18 cellular contexts compared by ENCODE assay signal in the genomic region with DNA sequence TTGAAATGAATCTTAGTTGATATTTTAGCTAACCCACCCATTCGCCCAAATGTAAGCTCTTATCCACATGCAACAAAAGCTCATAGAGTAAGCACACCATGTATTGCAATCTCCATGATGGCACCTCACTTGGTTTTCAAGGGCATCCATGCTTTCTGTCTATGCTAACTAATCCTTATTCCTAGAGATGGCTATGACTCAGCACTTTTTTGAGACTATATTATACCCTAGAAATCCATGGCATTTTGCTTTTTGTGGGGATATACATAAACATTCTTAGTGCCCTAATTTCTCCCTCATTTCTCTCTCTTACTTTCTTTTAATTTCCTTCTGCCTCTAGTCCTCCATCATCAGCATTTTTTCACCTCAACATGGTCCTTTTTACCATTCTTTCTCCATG.
DNase-seq lines count a peak whose midpoint lies in the region; ATAC-seq, FAIRE-seq and TF ChIP-seq lines count a peak whose summit lies in the region.
"Had no signal": no experiment of that assay in that cellular context is flagged by ENCODE, and none has a peak within 500 bp of the region (broad histone marks: within the 10 kb centered on the region; RNA-seq: fewer than 3 reads in every experiment).

No MANE protein-coding gene starts in this region.

- H3K79me2 ChIP-seq in GM23248 (ENCODE audit: insufficient read depth): no peaks in the 10 kb centered on the region

- TF ChIP-seq POLR2A in A549 (IDR thresholded peaks at IDR 0.05; ENCODE audit: low read length): no peak

- H3K4me2 ChIP-seq in A549: no peak overlapping the region
- H3K4me2 ChIP-seq in GM23248 (ENCODE audit: unreplicated experiment): peak overlapping the region; percentile 64
- H3K4me2 ChIP-seq: BLaER1, SK-N-SH had no signal

- no peak overlapping the region for H3K27ac Mint-ChIP-seq in stimulated activated naive CD8-positive, alpha-beta T cell treated with anti-CD3 and anti-CD28 coated beads, Interleukin-15, amount 100 ng/mL, for 72 hours
- H3K27ac Mint-ChIP-seq: CD4-positive, alpha-beta memory T cell; H9 had no signal

- TF ChIP-seq CTCF in A549 (IDR thresholded peaks at IDR 0.05) (no peak), mucosa of descending colon (IDR thresholded peaks at IDR 0.05) (no peak), left ventricle myocardium inferior (IDR thresholded peaks at IDR 0.05; ENCODE audit: borderline replicate concordance) (no peak)

- H3K27ac ChIP-seq in A549 (peak overlapping the region; percentile 9 to 43; a peak in 2 of 6 replicates), GM23248 (peak overlapping the region; percentile 56), left ventricle myocardium inferior (replicated peaks) (no peak overlapping the region)
- H3K27ac ChIP-seq: BLaER1 had no signal

- WGBS in A549 (ENCODE audit: missing lambda C conversion rate): 77% methylated on average over 1 of the region's 1 CpG
- WGBS in GM23248 (ENCODE audit: low coverage in 1 of 2, low lambda C conversion rate in 2 of 2, missing lambda C conversion rate in 2 of 2), 2 experiments: 95 to 97% methylated on average over 1 of the region's 1 CpG

- H3K27me3 ChIP-seq in GM23248 (replicated peaks; ENCODE audit: insufficient read depth) (no peaks in the 10 kb centered on the region), left ventricle myocardium inferior (ENCODE audit: low read depth) (no peaks in the 10 kb centered on the region)
- H3K27me3 ChIP-seq: BLaER1 had no signal

- no peaks in the 10 kb centered on the region for H4K20me1 ChIP-seq in GM23248 (ENCODE audit: insufficient read depth)
- H4K20me1 ChIP-seq: BLaER1 had no signal

- in situ Hi-C loops in GM23248 (cut with MboI): no loop called here

- H3K4me1 Mint-ChIP-seq in stimulated activated naive CD8-positive, alpha-beta T cell treated with anti-CD3 and anti-CD28 coated beads, Interleukin-15, amount 100 ng/mL, for 72 hours: peaks cover 19% of the 10 kb centered on the region

- DNase-seq in A549 (ENCODE audit: low read depth in 1 of 2, low spot score in 1 of 2): no peak
- peak; percentile 45 for DNase-seq in GM23248
- DNase-seq in amniotic epithelial cell (ENCODE audit: low read depth): peak; percentile 26
- DNase-seq in fibroblast of peridontal ligament (ENCODE audit: extremely low read depth): peak; percentile 24
- DNase-seq in mucosa of descending colon: no peak
- no peak for DNase-seq in stimulated activated naive CD8-positive, alpha-beta T cell treated with anti-CD3 and anti-CD28 coated beads, Interleukin-15, amount 100 ng/mL, for 72 hours
- no peak for DNase-seq in left ventricle myocardium inferior
- DNase-seq: Calu3; CD4-positive, alpha-beta memory T cell; H9; NCI-H1417 treated with DMSO at 0.1 percent for 48 hours; NCI-H187 treated with DMSO at 0.1 percent for 48 hours; NCI-H2227 treated with DMSO at 0.1 percent for 48 hours; NCI-H524; SHP77 treated with DMSO at 0.1 percent for 48 hours; SK-N-SH had no signal

- H3K27me3 Mint-ChIP-seq in stimulated activated naive CD8-positive, alpha-beta T cell treated with anti-CD3 and anti-CD28 coated beads, Interleukin-15, amount 100 ng/mL, for 72 hours: no peaks in the 10 kb centered on the region
- H3K27me3 Mint-ChIP-seq: CD4-positive, alpha-beta memory T cell had no signal

- H3K4me3 ChIP-seq in A549: no peak overlapping the region
- H3K4me3 ChIP-seq in GM23248: peak overlapping the region; percentile 11; the same call in 1 of the 2 replicates
- H3K4me3 ChIP-seq in mucosa of descending colon: no peak overlapping the region
- no peak overlapping the region for H3K4me3 ChIP-seq in left ventricle myocardium inferior
- H3K4me3 ChIP-seq: BLaER1 had no signal

- no peak for TF ChIP-seq RAD21 in A549 (conservative IDR thresholded peaks at IDR 0.05 in 1 of 2, IDR thresholded peaks at IDR 0.05 in 1 of 2)

- H3K36me3 ChIP-seq in GM23248 (ENCODE audit: low read depth) (no peaks in the 10 kb centered on the region), mucosa of descending colon (ENCODE audit: low read depth) (no peaks in the 10 kb centered on the region), left ventricle myocardium inferior (no peaks in the 10 kb centered on the region)
- H3K36me3 ChIP-seq: BLaER1 had no signal

- no peak overlapping the region for H3K9ac ChIP-seq in GM23248
- H3K9ac ChIP-seq: BLaER1, SK-N-SH had no signal

- H3K9me2 ChIP-seq in GM23248 (ENCODE audit: insufficient read depth): no peaks in the 10 kb centered on the region
- H3K9me2 ChIP-seq: SK-N-SH had no signal

- no peak for ATAC-seq in A549
- ATAC-seq in mucosa of descending colon: no peak
- no peak for ATAC-seq in stimulated activated naive CD8-positive, alpha-beta T cell treated with anti-CD3 and anti-CD28 coated beads, Interleukin-15, amount 100 ng/mL, for 72 hours
- no peak for ATAC-seq in HG03108 (IDR thresholded peaks at IDR 0.05; ENCODE audit: unreplicated experiment)

- no peak for FAIRE-seq in A549 (lab: Jason Lieb, UNC)

- H3F3A ChIP-seq in GM23248 (ENCODE audit: insufficient read depth): peaks cover 45% of the 10 kb centered on the region

- H3K4me1 ChIP-seq in A549: peaks cover 15% of the 10 kb centered on the region; the same call in 2 of the 3 replicates
- peaks cover 46% of the 10 kb centered on the region for H3K4me1 ChIP-seq in GM23248 (ENCODE audit: insufficient read depth)
- no peaks in the 10 kb centered on the region for H3K4me1 ChIP-seq in mucosa of descending colon (ENCODE audit: low read depth)
- H3K4me1 ChIP-seq in left ventricle myocardium inferior: no peaks in the 10 kb centered on the region
- H3K4me1 ChIP-seq: BLaER1 had no signal

- no peaks in the 10 kb centered on the region for H3K9me3 Mint-ChIP-seq in stimulated activated naive CD8-positive, alpha-beta T cell treated with anti-CD3 and anti-CD28 coated beads, Interleukin-15, amount 100 ng/mL, for 72 hours
- H3K9me3 Mint-ChIP-seq: H9 had no signal

- CTCF ChIA-PET in A549 (lab: Yijun Ruan, JAX): no interaction called here

- POLR2A ChIA-PET in A549 (lab: Yijun Ruan, JAX): no interaction called here

- intact Hi-C loops in mucosa of descending colon (cut with DNase I, micrococcal nuclease): no loop called here
- intact Hi-C loops in left ventricle myocardium inferior (cut with micrococcal nuclease): no loop called here

- no peaks in the 10 kb centered on the region for H3K9me3 ChIP-seq in A549
- no peaks in the 10 kb centered on the region for H3K9me3 ChIP-seq in GM23248 (ENCODE audit: low read depth)
- H3K9me3 ChIP-seq in mucosa of descending colon: no peaks in the 10 kb centered on the region
- H3K9me3 ChIP-seq in left ventricle myocardium inferior (replicated peaks): no peaks in the 10 kb centered on the region
- H3K9me3 ChIP-seq: BLaER1, SK-N-SH had no signal

- H3K4me3 Mint-ChIP-seq in stimulated activated naive CD8-positive, alpha-beta T cell treated with anti-CD3 and anti-CD28 coated beads, Interleukin-15, amount 100 ng/mL, for 72 hours: no peak overlapping the region
- H3K4me3 Mint-ChIP-seq: CD4-positive, alpha-beta memory T cell; H9 had no signal

- no peak for TF ChIP-seq EP300 in A549 (IDR thresholded peaks at IDR 0.05)

- no peak overlapping the region for H2AFZ ChIP-seq in GM23248

TF ChIP-seq in A549, 52 proteins besides CTCF, POLR2A, EP300 and RAD21:
- TF ChIP-seq ESRRA (IDR thresholded peaks at IDR 0.05; ENCODE audit: borderline replicate concordance, low read length) (no peak), NFE2L2 (conservative IDR thresholded peaks at IDR 0.05; ENCODE audit: low read length) (peak; percentile 96), FOXS1 (CRISPR knock-in tag; IDR thresholded peaks at IDR 0.05) (no peak), CBX8 (IDR thresholded peaks at IDR 0.05) (no peak), MAFK (IDR thresholded peaks at IDR 0.05; ENCODE audit: partially characterized antibody) (peak; percentile 95), ZFP36 (IDR thresholded peaks at IDR 0.05; ENCODE audit: borderline replicate concordance, partially characterized antibody) (no peak)

Comparison
In these comparisons a context has a peak if more than half of its experiments do, and no peak if none do; other contexts are left out.
1. DNase-seq: peak in GM23248 (single experiment), amniotic epithelial cell (single experiment) and fibroblast of peridontal ligament (single experiment); none in A549 (0 of 2), mucosa of descending colon (0 of 3), stimulated activated naive CD8-positive, alpha-beta T cell treated with anti-CD3 and anti-CD28 coated beads, Interleukin-15, amount 100 ng/mL, for 72 hours (0 of 2) and left ventricle myocardium inferior (single experiment).